ENCODE assay signal across 9 cellular contexts in the genomic region with DNA sequence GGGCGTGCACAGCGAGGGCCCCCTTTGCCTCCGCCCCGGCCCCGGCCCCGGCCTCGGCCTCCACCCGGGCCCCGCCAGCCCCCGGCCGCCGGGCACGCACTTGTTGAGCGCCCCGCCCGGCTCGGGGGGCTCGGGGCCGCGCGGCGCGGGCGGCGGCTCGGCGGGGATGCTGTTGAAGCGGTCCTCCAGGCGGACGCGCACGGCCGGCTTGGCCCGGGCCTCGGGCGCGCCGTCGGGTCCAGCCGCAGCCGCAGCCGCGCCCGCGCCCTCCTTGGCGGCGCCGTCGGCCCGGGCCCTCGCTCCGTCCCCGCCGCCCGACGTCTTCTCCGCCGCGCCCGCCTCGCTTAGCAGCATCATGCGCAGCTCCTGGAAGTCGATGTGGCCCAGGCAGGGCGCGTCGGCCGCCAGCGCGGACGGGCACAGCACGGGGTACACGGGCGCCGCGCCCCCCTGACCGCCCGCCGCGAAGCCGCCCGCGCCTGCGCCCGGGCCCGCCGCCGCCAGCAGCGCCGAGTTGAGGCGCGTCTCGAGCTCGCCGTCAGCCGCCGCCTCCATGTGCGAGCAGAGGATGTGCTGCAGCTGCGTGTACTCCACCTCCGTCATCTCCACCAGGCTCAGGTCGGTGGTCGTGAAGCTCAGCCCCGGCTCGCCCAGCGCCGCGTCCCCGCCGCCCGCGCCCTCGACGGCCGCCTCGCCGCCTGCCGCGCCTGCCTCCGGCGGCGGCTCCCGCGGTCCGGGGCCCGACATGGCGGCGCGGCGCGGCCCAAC. TPM values are rescaled to one million over a fixed set of nuclear protein-coding genes. Genes with fewer than 3 reads are reported as not detected.
DNase-seq lines count a peak whose midpoint lies in the region; ATAC-seq, FAIRE-seq and TF ChIP-seq lines count a peak whose summit lies in the region.
"Had no signal": no experiment of that assay in that cellular context is flagged by ENCODE, and none has a peak within 500 bp of the region (broad histone marks: within the 10 kb centered on the region; RNA-seq: fewer than 3 reads in every experiment).

No MANE protein-coding gene starts in this region.

- H3K4me1 ChIP-seq in skeletal muscle satellite cell (ENCODE audit: control insufficient read depth, insufficient read depth, low read length): peaks cover 11% of the 10 kb centered on the region

- peaks cover 8% of the 10 kb centered on the region for H3K36me3 Mint-ChIP-seq in activated T-cell treated with anti-CD3 and anti-CD28 coated beads, Interleukin-2, amount 50 U/mL, for 4 hours (ENCODE audit: insufficient read depth)
- peaks cover 11% of the 10 kb centered on the region for H3K36me3 Mint-ChIP-seq in glutamatergic neuron (ENCODE audit: unreplicated experiment)

- H3K27me3 ChIP-seq in skeletal muscle satellite cell (ENCODE audit: control insufficient read depth, insufficient read depth, low read length): peaks cover 3% of the 10 kb centered on the region

- no peaks in the 10 kb centered on the region for H3K27me3 Mint-ChIP-seq in activated T-cell treated with anti-CD3 and anti-CD28 coated beads, Interleukin-2, amount 50 U/mL, for 4 hours (ENCODE audit: low read depth)
- H3K27me3 Mint-ChIP-seq in glutamatergic neuron (ENCODE audit: unreplicated experiment): peaks cover 7% of the 10 kb centered on the region

- TF ChIP-seq CTCF in glutamatergic neuron (IDR thresholded peaks at IDR 0.05; ENCODE audit: partially characterized antibody, unreplicated experiment) (no peak), D721Med (IDR thresholded peaks at IDR 0.05; ENCODE audit: insufficient read depth, missing control alignments) (no peak)

- H3K36me3 ChIP-seq in skeletal muscle satellite cell (ENCODE audit: insufficient read depth, low read length): peaks cover 9% of the 10 kb centered on the region

- DNase-seq in D341Med (ENCODE audit: low spot score) (peak; percentile 82), LoVo (ENCODE audit: low spot score) (peak; percentile 29), glutamatergic neuron (peak; percentile 53), cerebellum (ENCODE audit: low spot score) (no peak), D721Med (ENCODE audit: insufficient read length, low spot score) (no peak)
- peak; percentile 19 for DNase-seq in activated T-cell treated with anti-CD3 and anti-CD28 coated beads, Interleukin-2, amount 50 U/mL, for 4 hours

- no peak for FAIRE-seq in D721Med (lab: Jason Lieb, UNC)
- FAIRE-seq: TTC549 had no signal

- H3K4me2 ChIP-seq in skeletal muscle satellite cell (ENCODE audit: low read length): peak overlapping the region; percentile 78

- H3K4me3 Mint-ChIP-seq in activated T-cell treated with anti-CD3 and anti-CD28 coated beads, Interleukin-2, amount 50 U/mL, for 4 hours: peak overlapping the region; percentile 38
- H3K4me3 Mint-ChIP-seq in glutamatergic neuron (ENCODE audit: unreplicated experiment): no peak overlapping the region

- ATAC-seq in GM21723 (IDR thresholded peaks at IDR 0.05; ENCODE audit: unreplicated experiment): peak; percentile 41
- peak; percentile 57 to 61 for ATAC-seq in activated T-cell treated with anti-CD3 and anti-CD28 coated beads, Interleukin-2, amount 50 U/mL, for 4 hours

- H3K9ac ChIP-seq in skeletal muscle satellite cell (ENCODE audit: low read depth, low read length): peak overlapping the region; percentile 74

- no peaks in the 10 kb centered on the region for H3K9me3 Mint-ChIP-seq in activated T-cell treated with anti-CD3 and anti-CD28 coated beads, Interleukin-2, amount 50 U/mL, for 4 hours
- H3K9me3 Mint-ChIP-seq in glutamatergic neuron (ENCODE audit: unreplicated experiment): peaks cover 14% of the 10 kb centered on the region

- H3K27ac Mint-ChIP-seq in glutamatergic neuron (ENCODE audit: unreplicated experiment): no peak overlapping the region

- peaks cover 15% of the 10 kb centered on the region for H3K4me1 Mint-ChIP-seq in activated T-cell treated with anti-CD3 and anti-CD28 coated beads, Interleukin-2, amount 50 U/mL, for 4 hours (ENCODE audit: low read depth)
- peaks cover 17% of the 10 kb centered on the region for H3K4me1 Mint-ChIP-seq in glutamatergic neuron (ENCODE audit: low read depth, unreplicated experiment)

- H3K4me3 ChIP-seq in skeletal muscle satellite cell (ENCODE audit: low read length): peak overlapping the region; percentile 84

- H3K9me3 ChIP-seq in skeletal muscle satellite cell (replicated peaks; ENCODE audit: low read length): no peaks in the 10 kb centered on the region

RNA-seq across cellular contexts. Expression of gene TCFL5, which starts 0.5 kb away (rescaled TPM):
- 1 to 10 TPM; 4.4 to 4.9 (median 4.5) TPM for total RNA-seq in activated T-cell treated with anti-CD3 and anti-CD28 coated beads, Interleukin-2, amount 50 U/mL, for 4 hours
- total RNA-seq in glutamatergic neuron (ENCODE audit: unreplicated experiment) (12.6 TPM), cerebellum (9.3 TPM)
- total RNA-seq in skeletal muscle satellite cell (2012; rRNA removed): 14.9 and 17.2 TPM in 2 replicates

RNA-seq across cellular contexts. Expression of gene COL9A3, which starts 44.3 kb away (rescaled TPM):
- under 1 TPM; 0.10 to 0.33 (median 0.21) TPM for total RNA-seq in activated T-cell treated with anti-CD3 and anti-CD28 coated beads, Interleukin-2, amount 50 U/mL, for 4 hours
- total RNA-seq in glutamatergic neuron (ENCODE audit: unreplicated experiment) (78.7 TPM), cerebellum (3.8 TPM)
- 2.8 and 4.1 TPM in 2 replicates for total RNA-seq in skeletal muscle satellite cell (2012; rRNA removed)

RNA-seq across cellular contexts. Expression of gene OGFR, which starts 56.5 kb away (rescaled TPM):
- 10 to 100 TPM; 45.8 to 57.9 (median 53.9) TPM for total RNA-seq in activated T-cell treated with anti-CD3 and anti-CD28 coated beads, Interleukin-2, amount 50 U/mL, for 4 hours
- total RNA-seq in glutamatergic neuron (ENCODE audit: unreplicated experiment) (70.5 TPM), cerebellum (12.0 TPM)
- total RNA-seq in skeletal muscle satellite cell (2012; rRNA removed): 35.7 and 36.9 TPM in 2 replicates

Comparison
In these comparisons a context has a peak if more than half of its experiments do, and no peak if none do; other contexts are left out.
1. DNase-seq: peak in D341Med (single experiment), LoVo (single experiment), activated T-cell treated with anti-CD3 and anti-CD28 coated beads, Interleukin-2, amount 50 U/mL, for 4 hours (single experiment) and glutamatergic neuron (single experiment); none in cerebellum (single experiment) and D721Med (single experiment).
2. RNA of gene COL9A3, which starts 44.3 kb away (total RNA-seq): 78.7 TPM in glutamatergic neuron (single experiment); 3.8 TPM in cerebellum (single experiment) and 0.10 to 0.33 TPM in activated T-cell treated with anti-CD3 and anti-CD28 coated beads, Interleukin-2, amount 50 U/mL, for 4 hours; every median in the first group is over 10 times any median in the second.